ENCODE assay signal across 18 cellular contexts in the genomic region with DNA sequence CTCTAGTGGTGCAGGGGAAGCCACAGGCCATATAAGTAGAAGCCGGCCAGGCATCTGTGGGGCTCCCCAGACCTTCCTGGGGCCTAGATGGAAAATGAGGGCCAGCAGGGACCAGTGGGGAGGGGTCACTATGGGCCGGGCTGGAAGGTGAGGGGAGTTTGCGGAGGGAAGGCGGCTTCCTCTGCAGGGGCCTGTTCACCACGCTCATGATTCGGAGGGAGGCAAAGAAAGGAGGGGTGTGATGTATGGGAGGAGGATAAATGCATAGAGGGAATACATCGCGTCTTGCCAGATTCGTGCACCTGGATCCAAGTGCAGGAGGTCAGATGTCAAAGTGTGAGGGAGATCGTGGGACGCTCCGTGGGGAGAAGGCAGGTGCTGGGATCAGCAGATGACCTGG. TPM values are rescaled to one million over a fixed set of nuclear protein-coding genes. Genes with fewer than 3 reads are reported as not detected.
DNase-seq lines count a peak whose midpoint lies in the region; ATAC-seq and TF ChIP-seq lines count a peak whose summit lies in the region.
"Had no signal": no experiment of that assay in that cellular context is flagged by ENCODE, and none has a peak within 500 bp of the region (broad histone marks: within the 10 kb centered on the region; RNA-seq: fewer than 3 reads in every experiment).

No MANE protein-coding gene starts in this region.

- CTCF ChIA-PET in IMR-90 (lab: Yijun Ruan, JAX) = no interaction called here

- dilution Hi-C loops in IMR-90 (cut with HindIII; ENCODE audit: low sequenced_read_pairs, unreplicated experiment) = no loop called here

- peaks cover 19% of the 10 kb centered on the region for H3K27me3 Mint-ChIP-seq in nephron progenitor cell (ENCODE audit: low read depth, poor library complexity)
- H3K27me3 Mint-ChIP-seq in type B pancreatic cell = no peaks in the 10 kb centered on the region

- no peak overlapping the region for H3K18ac ChIP-seq in IMR-90 (ENCODE audit: low read depth, low read length)

- WGBS in IMR-90 (ENCODE audit: extremely low coverage in 2 of 2, insufficient read length in 1 of 2), 2 experiments = 77% methylated on average over 5 of the region's 12 CpGs; no CpG with 5 or more reads in 1 of the 2 experiments

- no peak overlapping the region for H2BK20ac ChIP-seq in IMR-90 (ENCODE audit: low read depth, low read length)

- TF ChIP-seq CTCF in IMR-90 (conservative IDR thresholded peaks at IDR 0.05; ENCODE audit: low read depth, low read length) (no peak), nephron progenitor cell (IDR thresholded peaks at IDR 0.05) (no peak), type B pancreatic cell (conservative IDR thresholded peaks at IDR 0.05) (no peak)

- no peak for ATAC-seq in IMR-90 (ENCODE audit: low read depth)
- ATAC-seq in sciatic nerve = no peak
- ATAC-seq: CD8-positive, alpha-beta T cell; GM12878; HepG2 had no signal

- H3K4me2 ChIP-seq in BLaER1 treated with 17β-estradiol and CSF1 and Interleukin-3, amounts not matched to agents 10 nM and 100 nM = peak overlapping the region in 6 of 11 experiments; percentile 11 to 55 (median 37); a peak in 5 of 22 replicates
- H3K4me2 ChIP-seq in IMR-90 (ENCODE audit: low read depth, low read length) = no peak overlapping the region

- no peak for TF ChIP-seq RAD21 in IMR-90 (IDR thresholded peaks at IDR 0.05; ENCODE audit: low read length)

- POLR2A ChIA-PET in IMR-90 (lab: Charles Lee; ENCODE audit: unreplicated experiment) = no interaction called here

- 0 out of 2 replicates have a peak, but pooled peaks cover 6% of the 10 kb centered on the region for H3K9me1 ChIP-seq in IMR-90 (ENCODE audit: insufficient read depth, low read length)

- no peaks in the 10 kb centered on the region; a peak in 1 of 22 replicates for H3K36me3 ChIP-seq in BLaER1 treated with 17β-estradiol and CSF1 and Interleukin-3, amounts not matched to agents 10 nM and 100 nM
- H3K36me3 ChIP-seq in IMR-90 (ENCODE audit: control insufficient read depth, insufficient read depth, low read length) = peaks cover 10% of the 10 kb centered on the region

- no peak overlapping the region for H2AFZ ChIP-seq in IMR-90 (replicated peaks; ENCODE audit: low read length, poor library complexity)

- no peak for TF ChIP-seq POLR2A in IMR-90 (IDR thresholded peaks at IDR 0.05; ENCODE audit: low read depth, low read length)

- no TSS peak for BruUV-seq in IMR-90 (replicated peaks; lab: Mats Ljungman, UMichigan)

- H3K56ac ChIP-seq in IMR-90 (ENCODE audit: extremely low read depth, insufficient read depth, low read length) = no peak overlapping the region

- no peak overlapping the region for H4K5ac ChIP-seq in IMR-90 (ENCODE audit: low read depth, low read length)

- peak overlapping the region; percentile 10 for H3K27ac Mint-ChIP-seq in nephron progenitor cell
- H3K27ac Mint-ChIP-seq in type B pancreatic cell = peak overlapping the region; percentile 48
- H3K27ac Mint-ChIP-seq: CD8-positive, alpha-beta T cell; H9 had no signal

- no peak overlapping the region for H2BK15ac ChIP-seq in IMR-90 (ENCODE audit: low read depth, low read length)

- H3K4ac ChIP-seq in IMR-90 (ENCODE audit: low read depth, low read length) = no peak overlapping the region

- H2AK5ac ChIP-seq in IMR-90 (ENCODE audit: low read depth, low read length) = no peak overlapping the region

- peaks cover 10% of the 10 kb centered on the region for H3K36me3 Mint-ChIP-seq in nephron progenitor cell (ENCODE audit: low read depth)
- H3K36me3 Mint-ChIP-seq in type B pancreatic cell = no peaks in the 10 kb centered on the region

- H3K9me3 ChIP-seq in BLaER1 treated with 17β-estradiol and CSF1 and Interleukin-3, amounts not matched to agents 10 nM and 100 nM (replicated peaks in 1 of 11) = no peaks in the 10 kb centered on the region
- H3K9me3 ChIP-seq in IMR-90 (ENCODE audit: control insufficient read depth, insufficient read depth, low read length) = no peaks in the 10 kb centered on the region

- intact Hi-C loops in IMR-90 (cut with micrococcal nuclease) (no loop called here), sciatic nerve (cut with DNase I) (no loop called here)

- in situ Hi-C loops in IMR-90 (cut with MboI; ENCODE audit: low sequenced_read_pairs) = no loop called here

- no peak overlapping the region for H2BK5ac ChIP-seq in IMR-90 (ENCODE audit: low read depth, low read length, poor library complexity, severe bottlenecking)

- H2BK120ac ChIP-seq in IMR-90 (ENCODE audit: low read depth, low read length) = no peak overlapping the region

- H4K91ac ChIP-seq in IMR-90 (ENCODE audit: insufficient read depth, low read depth, low read length) = no peak overlapping the region

- no peak overlapping the region for H4K8ac ChIP-seq in IMR-90 (ENCODE audit: low read depth in 2 of 2, low read length in 2 of 2)

- peaks cover 29 to 33% (median 31%) of the 10 kb centered on the region in 11 experiments for H3K27me3 ChIP-seq in BLaER1 treated with 17β-estradiol and CSF1 and Interleukin-3, amounts not matched to agents 10 nM and 100 nM
- peaks cover 17% of the 10 kb centered on the region for H3K27me3 ChIP-seq in IMR-90 (ENCODE audit: control insufficient read depth, insufficient read depth, low read length)

- no peak overlapping the region for H3K27ac ChIP-seq in BLaER1 treated with 17β-estradiol and CSF1 and Interleukin-3, amounts not matched to agents 10 nM and 100 nM
- no peak overlapping the region for H3K27ac ChIP-seq in IMR-90 (ENCODE audit: insufficient read depth, low read length)

- H3K4me3 ChIP-seq in BLaER1 treated with 17β-estradiol and CSF1 and Interleukin-3, amounts not matched to agents 10 nM and 100 nM = no peak overlapping the region
- no peak overlapping the region for H3K4me3 ChIP-seq in IMR-90 (ENCODE audit: insufficient read depth, low read depth, low read length)
- H3K4me3 ChIP-seq: GM12878 had no signal

- peaks cover 0 to 28% (median 0%) of the 10 kb centered on the region in 11 experiments; a peak in 3 of 22 replicates for H4K20me1 ChIP-seq in BLaER1 treated with 17β-estradiol and CSF1 and Interleukin-3, amounts not matched to agents 10 nM and 100 nM
- no peaks in the 10 kb centered on the region for H4K20me1 ChIP-seq in IMR-90 (ENCODE audit: insufficient read depth, low read length)

- H3K14ac ChIP-seq in IMR-90 (replicated peaks; ENCODE audit: low read depth, low read length) = no peak overlapping the region

- H3K4me3 Mint-ChIP-seq in nephron progenitor cell (no peak overlapping the region), type B pancreatic cell (no peak overlapping the region)
- H3K4me3 Mint-ChIP-seq: CD8-positive, alpha-beta T cell; H9 had no signal

- H3K9me3 Mint-ChIP-seq in nephron progenitor cell = no peaks in the 10 kb centered on the region
- no peaks in the 10 kb centered on the region for H3K9me3 Mint-ChIP-seq in type B pancreatic cell
- H3K9me3 Mint-ChIP-seq: CD8-positive, alpha-beta T cell; H9 had no signal

- no peak overlapping the region for H3K9ac ChIP-seq in BLaER1 treated with 17β-estradiol and CSF1 and Interleukin-3, amounts not matched to agents 10 nM and 100 nM
- no peak overlapping the region for H3K9ac ChIP-seq in IMR-90 (ENCODE audit: low read depth, low read length)

- peaks cover 13 to 94% (median 67%) of the 10 kb centered on the region in 10 experiments; a peak in 19 of 20 replicates for H3K4me1 ChIP-seq in BLaER1 treated with 17β-estradiol and CSF1 and Interleukin-3, amounts not matched to agents 10 nM and 100 nM
- H3K4me1 ChIP-seq in IMR-90 (ENCODE audit: control insufficient read depth, insufficient read depth, low read length) = no peaks in the 10 kb centered on the region; the same call in 1 of the 2 replicates

- DNase-seq in IMR-90 (no peak), nephron progenitor cell (no peak), type B pancreatic cell (ENCODE audit: extremely low spot score, unreplicated experiment) (no peak), sciatic nerve (ENCODE audit: low spot score) (no peak), kidney glomerular epithelial cell (lab: John Stamatoyannopoulos, UW) (no peak), NCI-H2029 treated with DMSO at 0.1 percent for 48 hours (lab: John Stamatoyannopoulos, UW) (no peak)
- DNase-seq: ACHN; AML-193; Calu3; CD8-positive, alpha-beta T cell; DND-41; EL; GOT3; H9 had no signal

- peak overlapping the region; percentile 35 for H2AK9ac ChIP-seq in IMR-90 (replicated peaks; ENCODE audit: low read depth, low read length, poor library complexity)

- H3K4me1 Mint-ChIP-seq in nephron progenitor cell = peaks cover 21% of the 10 kb centered on the region
- H3K4me1 Mint-ChIP-seq in type B pancreatic cell (ENCODE audit: unreplicated experiment) = no peaks in the 10 kb centered on the region

- no peak overlapping the region for H3K23ac ChIP-seq in IMR-90 (ENCODE audit: low read depth, low read length)

- H3K79me1 ChIP-seq in IMR-90 (ENCODE audit: low read depth in 1 of 2, low read length in 2 of 2) = no peaks in the 10 kb centered on the region

TF ChIP-seq in IMR-90, 13 proteins besides CTCF, POLR2A, EP300 and RAD21 (continues in another document):
- no peak for TF ChIP-seq MAZ (IDR thresholded peaks at IDR 0.05; ENCODE audit: borderline replicate concordance, low read depth, low read length)
- no peak for TF ChIP-seq CEBPB (IDR thresholded peaks at IDR 0.05; ENCODE audit: low read depth, low read length)
- TF ChIP-seq, protein P1, sequence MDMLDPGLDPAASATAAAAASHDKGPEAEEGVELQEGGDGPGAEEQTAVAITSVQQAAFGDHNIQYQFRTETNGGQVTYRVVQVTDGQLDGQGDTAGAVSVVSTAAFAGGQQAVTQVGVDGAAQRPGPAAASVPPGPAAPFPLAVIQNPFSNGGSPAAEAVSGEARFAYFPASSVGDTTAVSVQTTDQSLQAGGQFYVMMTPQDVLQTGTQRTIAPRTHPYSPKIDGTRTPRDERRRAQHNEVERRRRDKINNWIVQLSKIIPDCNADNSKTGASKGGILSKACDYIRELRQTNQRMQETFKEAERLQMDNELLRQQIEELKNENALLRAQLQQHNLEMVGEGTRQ (IDR thresholded peaks at IDR 0.05; ENCODE audit: low read depth, low read length) = no peak

RNA-seq across cellular contexts. Expression of a gene that starts 6.9 kb away (rescaled TPM):
- total RNA-seq in IMR-90 (2012; rRNA removed) (not detected in 2 replicates), type B pancreatic cell (ENCODE audit: low replicate concordance) (not detected in 2 replicates), sciatic nerve (1.7 TPM)
- polyA plus RNA-seq in IMR-90 (2012; rRNA removed) = not detected in 2 replicates
- 0.08 and 0.21 TPM in 2 replicates for polyA plus RNA-seq in IMR-90 (2012; cell fraction: cytosol; rRNA removed)
- polyA plus RNA-seq in IMR-90 (2012; cell fraction: nucleus; rRNA removed; ENCODE audit: low replicate concordance) = not detected in 2 replicates
- total RNA-seq: Calu3; CD8-positive, alpha-beta T cell; G401; GM12878; HepG2 had no signal
- polyA plus RNA-seq: GM12878, HepG2 had no signal

RNA-seq across cellular contexts. Expression of a gene that starts 19.9 kb away (rescaled TPM):
- total RNA-seq in IMR-90 (2012; rRNA removed) = 14.4 and 16.5 TPM in 2 replicates
- 21.0 and 22.1 TPM in 2 replicates for polyA plus RNA-seq in IMR-90 (2012; rRNA removed)
- 21.3 and 24.6 TPM in 2 replicates for polyA plus RNA-seq in IMR-90 (2012; cell fraction: cytosol; rRNA removed)
- polyA plus RNA-seq in IMR-90 (2012; cell fraction: nucleus; rRNA removed; ENCODE audit: low replicate concordance) = 95.1 and 119 TPM in 2 replicates
- 45.4 and 45.6 TPM in 2 replicates for total RNA-seq in type B pancreatic cell (ENCODE audit: low replicate concordance)
- total RNA-seq in sciatic nerve = 28.7 TPM

RNA-seq across cellular contexts. Expression of a gene that starts 33.4 kb away (rescaled TPM):
- total RNA-seq in IMR-90 (2012; rRNA removed) (0.18 and 0.28 TPM in 2 replicates), type B pancreatic cell (ENCODE audit: low replicate concordance) (4.5 and 12.1 TPM in 2 replicates), sciatic nerve (1.6 TPM)
- polyA plus RNA-seq in IMR-90 (2012; rRNA removed) = 0.46 and 0.67 TPM in 2 replicates
- polyA plus RNA-seq in IMR-90 (2012; cell fraction: cytosol; rRNA removed) = 0.55 and 0.81 TPM in 2 replicates
- polyA plus RNA-seq in IMR-90 (2012; cell fraction: nucleus; rRNA removed; ENCODE audit: low replicate concordance) = 1.1 and 2.3 TPM in 2 replicates
